Comparison of ENCODE assay signal across 25 cellular contexts in genomic region chr5:167820266-167820988, GRCh38.
DNase-seq lines count a peak whose midpoint lies in the region; ATAC-seq and TF ChIP-seq lines count a peak whose summit lies in the region.
"Had no signal": no experiment of that assay in that cellular context is flagged by ENCODE, and none has a peak within 500 bp of the region (broad histone marks: within the 10 kb centered on the region; RNA-seq: fewer than 3 reads in every experiment).

No MANE protein-coding gene starts in this region.

- no peak overlapping the region for H2BK5ac ChIP-seq in mesendoderm (ENCODE audit: low read length)

- WGBS in mesendoderm (ENCODE audit: extremely low coverage, insufficient coverage, low lambda C conversion rate) = no CpG with 5 or more reads among the region's 11 CpGs
- WGBS in suprapubic skin = 42% methylated on average over 11 of the region's 11 CpGs

- H3K9me3 ChIP-seq in suprapubic skin (no peaks in the 10 kb centered on the region), PC-3 (ENCODE audit: low read length) (no peaks in the 10 kb centered on the region)
- H3K9me3 ChIP-seq: HAP-1, Peyer's patch, uterus had no signal

- DNase-seq in RWPE1 (ENCODE audit: low spot score) = no peak
- peak; percentile 42 for DNase-seq in epithelial cell of esophagus (ENCODE audit: low read depth)
- peak; percentile 65 for DNase-seq in mesendoderm
- DNase-seq in suprapubic skin (ENCODE audit: low spot score in 2 of 2) = no peak
- no peak for DNase-seq in Calu3
- DNase-seq in PC-3 = no peak
- no peak for DNase-seq in activated CD8-positive, alpha-beta memory T cell treated with anti-CD3 and anti-CD28 coated beads, Interleukin-2, amount 10 ng/mL, durations not matched to agents 7 days and 5 days
- no peak for DNase-seq in NCI-H748 treated with DMSO at 0.1 percent for 48 hours (lab: John Stamatoyannopoulos, UW)
- DNase-seq: activated CD4-positive, alpha-beta T cell treated with anti-CD3 and anti-CD28 coated beads for 36 hours; activated CD8-positive, alpha-beta memory T cell treated with anti-CD3 and anti-CD28 coated beads for 24 hours; activated gamma-delta T cell treated with Interleukin-2 at 50 U/mL for 16 hours; activated T-cell treated with anti-CD3 and anti-CD28 coated beads, Interleukin-2, amount 50 U/mL, for 24 hours; KBM-7; left ventricle myocardium superior; NCI-H1436 treated with DMSO at 0.1 percent for 48 hours; NCI-H510A treated with DMSO at 0.1 percent for 48 hours; Peyer's patch; small intestine; stimulated activated CD4-positive, alpha-beta T cell treated with anti-CD3 and anti-CD28 coated beads, Interleukin-2, amount 100 ng/mL, for 24 hours; substantia nigra; T-helper 17 cell; uterus had no signal

- no peak overlapping the region for H3K4me2 ChIP-seq in mesendoderm (ENCODE audit: low read length)
- no peak overlapping the region for H3K4me2 ChIP-seq in PC-3 (ENCODE audit: low read length)

- H3K4me3 ChIP-seq in epithelial cell of esophagus (ENCODE audit: low read length) = peak overlapping the region; percentile 55
- no peak overlapping the region for H3K4me3 ChIP-seq in mesendoderm (ENCODE audit: low read length)
- peak overlapping the region; percentile 18 for H3K4me3 ChIP-seq in suprapubic skin
- no peak overlapping the region for H3K4me3 ChIP-seq in PC-3 (ENCODE audit: low read length)
- H3K4me3 ChIP-seq: HAP-1, Peyer's patch, uterus had no signal

- no peak overlapping the region for H3K18ac ChIP-seq in mesendoderm (ENCODE audit: low read length)

- no peaks in the 10 kb centered on the region for H3K36me3 Mint-ChIP-seq in Calu3 (ENCODE audit: insufficient read depth, unreplicated experiment)
- no peaks in the 10 kb centered on the region for H3K36me3 Mint-ChIP-seq in activated CD8-positive, alpha-beta memory T cell treated with anti-CD3 and anti-CD28 coated beads, Interleukin-2, amount 10 ng/mL, durations not matched to agents 7 days and 5 days
- H3K36me3 Mint-ChIP-seq: CD14-positive monocyte had no signal

- no peak overlapping the region for H2AK5ac ChIP-seq in mesendoderm (ENCODE audit: low read length)

- no peaks in the 10 kb centered on the region for H3K9me3 Mint-ChIP-seq in Calu3 (ENCODE audit: low read depth, unreplicated experiment)
- no peaks in the 10 kb centered on the region for H3K9me3 Mint-ChIP-seq in activated CD8-positive, alpha-beta memory T cell treated with anti-CD3 and anti-CD28 coated beads, Interleukin-2, amount 10 ng/mL, durations not matched to agents 7 days and 5 days (ENCODE audit: low read depth)
- H3K9me3 Mint-ChIP-seq: activated T-cell treated with anti-CD3 and anti-CD28 coated beads, Interleukin-2, amount 50 U/mL, for 24 hours; neural crest cell had no signal

- BruUV-seq in Calu3 (replicated peaks; lab: Mats Ljungman, UMichigan) (no TSS peak), PC-3 (replicated peaks; lab: Mats Ljungman, UMichigan) (no TSS peak)

- H3K27me3 ChIP-seq in mesendoderm (ENCODE audit: insufficient read depth, low read length, poor library complexity) = no peaks in the 10 kb centered on the region
- H3K27me3 ChIP-seq in suprapubic skin = no peaks in the 10 kb centered on the region
- peaks cover 82% of the 10 kb centered on the region for H3K27me3 ChIP-seq in PC-3 (ENCODE audit: low read length)
- H3K27me3 ChIP-seq: Peyer's patch, uterus had no signal

- H4K5ac ChIP-seq in mesendoderm (ENCODE audit: low read length) = no peak overlapping the region

- H3K79me1 ChIP-seq in mesendoderm (ENCODE audit: low read length) = no peaks in the 10 kb centered on the region

- no peaks in the 10 kb centered on the region for H3F3A ChIP-seq in PC-3 (ENCODE audit: low read length, unreplicated experiment)

- no peak overlapping the region for H3K27ac Mint-ChIP-seq in Calu3 (ENCODE audit: unreplicated experiment)
- no peak overlapping the region for H3K27ac Mint-ChIP-seq in activated CD8-positive, alpha-beta memory T cell treated with anti-CD3 and anti-CD28 coated beads, Interleukin-2, amount 10 ng/mL, durations not matched to agents 7 days and 5 days
- H3K27ac Mint-ChIP-seq: activated CD4-positive, alpha-beta T cell treated with anti-CD3 and anti-CD28 coated beads for 36 hours; activated T-cell treated with anti-CD3 and anti-CD28 coated beads, Interleukin-2, amount 50 U/mL, for 24 hours; CD14-positive monocyte; T-helper 17 cell had no signal

- H3K4me1 Mint-ChIP-seq in Calu3 (ENCODE audit: low read depth, unreplicated experiment) = peaks cover 8% of the 10 kb centered on the region
- H3K4me1 Mint-ChIP-seq in activated CD8-positive, alpha-beta memory T cell treated with anti-CD3 and anti-CD28 coated beads, Interleukin-2, amount 10 ng/mL, durations not matched to agents 7 days and 5 days = no peaks in the 10 kb centered on the region
- H3K4me1 Mint-ChIP-seq: activated CD4-positive, alpha-beta T cell treated with anti-CD3 and anti-CD28 coated beads for 36 hours; T-helper 17 cell had no signal

- no peak overlapping the region for H3K23ac ChIP-seq in mesendoderm (ENCODE audit: low read length)

- TF ChIP-seq CTCF in RWPE1 (conservative IDR thresholded peaks at IDR 0.05; ENCODE audit: low read depth) (no peak), epithelial cell of esophagus (IDR thresholded peaks at IDR 0.05; ENCODE audit: insufficient read depth, low read depth, low read length, missing control alignments) (no peak), suprapubic skin (IDR thresholded peaks at IDR 0.05) (no peak), Calu3 (IDR thresholded peaks at IDR 0.05; ENCODE audit: unreplicated experiment) (no peak), PC-3 (conservative IDR thresholded peaks at IDR 0.05; ENCODE audit: low read depth, low read length) (no peak)

- no peak overlapping the region for H3K4me3 Mint-ChIP-seq in Calu3 (ENCODE audit: low read depth, unreplicated experiment)
- no peak overlapping the region for H3K4me3 Mint-ChIP-seq in activated CD8-positive, alpha-beta memory T cell treated with anti-CD3 and anti-CD28 coated beads, Interleukin-2, amount 10 ng/mL, durations not matched to agents 7 days and 5 days
- H3K4me3 Mint-ChIP-seq: activated CD4-positive, alpha-beta T cell treated with anti-CD3 and anti-CD28 coated beads for 36 hours; activated T-cell treated with anti-CD3 and anti-CD28 coated beads, Interleukin-2, amount 50 U/mL, for 24 hours; CD14-positive monocyte; neural crest cell; T-helper 17 cell had no signal

- no peaks in the 10 kb centered on the region for H3K9me2 ChIP-seq in PC-3 (replicated peaks; ENCODE audit: low read length)

- H4K8ac ChIP-seq in mesendoderm (ENCODE audit: low read depth, low read length) = no peak overlapping the region

- H2BK15ac ChIP-seq in mesendoderm (replicated peaks; ENCODE audit: low read depth) = no peak overlapping the region

- CTCF ChIA-PET in RWPE1 (lab: Yijun Ruan, JAX) = interaction anchor here (0.6 kb wide), 1 partner anchor 19 kb away, joined by 4 read pairs; no protein-coding TSS in a partner anchor
- CTCF ChIA-PET in Calu3 (lab: Charles Lee) = no interaction called here
- CTCF ChIA-PET in PC-3 (lab: Charles Lee) = no interaction called here
- CTCF ChIA-PET in activated CD8-positive, alpha-beta memory T cell treated with anti-CD3 and anti-CD28 coated beads, Interleukin-2, amount 10 ng/mL, durations not matched to agents 7 days and 5 days (lab: Charles Lee) = no interaction called here

- no peak for TF ChIP-seq EP300 in suprapubic skin (IDR thresholded peaks at IDR 0.05)

- H3K4ac ChIP-seq in mesendoderm (ENCODE audit: low read depth, low read length) = no peak overlapping the region

- H2BK120ac ChIP-seq in mesendoderm (ENCODE audit: low read depth, low read length) = no peak overlapping the region

- intact Hi-C loops in Calu3 (cut with micrococcal nuclease; ENCODE audit: unreplicated experiment) (no loop called here), PC-3 (cut with micrococcal nuclease) (no loop called here)

- H3K27me3 Mint-ChIP-seq in Calu3 (ENCODE audit: unreplicated experiment) = peaks cover 70% of the 10 kb centered on the region
- no peaks in the 10 kb centered on the region for H3K27me3 Mint-ChIP-seq in activated CD8-positive, alpha-beta memory T cell treated with anti-CD3 and anti-CD28 coated beads, Interleukin-2, amount 10 ng/mL, durations not matched to agents 7 days and 5 days
- H3K27me3 Mint-ChIP-seq: activated CD4-positive, alpha-beta T cell treated with anti-CD3 and anti-CD28 coated beads for 36 hours; activated T-cell treated with anti-CD3 and anti-CD28 coated beads, Interleukin-2, amount 50 U/mL, for 24 hours; T-helper 17 cell had no signal

- no peaks in the 10 kb centered on the region for H3K36me3 ChIP-seq in mesendoderm (ENCODE audit: control insufficient read depth, insufficient read depth, low read length)
- H3K36me3 ChIP-seq in suprapubic skin = no peaks in the 10 kb centered on the region
- no peaks in the 10 kb centered on the region for H3K36me3 ChIP-seq in PC-3 (ENCODE audit: low read depth, low read length)
- H3K36me3 ChIP-seq: HAP-1, Peyer's patch, uterus had no signal

- no peak overlapping the region for H3K9ac ChIP-seq in mesendoderm (ENCODE audit: low read length)
- no peak overlapping the region for H3K9ac ChIP-seq in PC-3 (ENCODE audit: low read length)

- no peaks in the 10 kb centered on the region for H3K4me1 ChIP-seq in mesendoderm (ENCODE audit: control insufficient read depth, low read depth, low read length)
- H3K4me1 ChIP-seq in suprapubic skin = peaks cover 31% of the 10 kb centered on the region
- H3K4me1 ChIP-seq in PC-3 (ENCODE audit: insufficient read depth, low read length) = no peaks in the 10 kb centered on the region
- H3K4me1 ChIP-seq: HAP-1, Peyer's patch, uterus had no signal

- POLR2A ChIA-PET in RWPE1 (lab: Yijun Ruan, JAX; ENCODE audit: low non-redundant PET) = no interaction called here
- POLR2A ChIA-PET in PC-3 (lab: Charles Lee; ENCODE audit: unreplicated experiment) = no interaction called here

- H3K27ac ChIP-seq in RWPE1 (peak overlapping the region; percentile 76), mesendoderm (ENCODE audit: low read depth, low read length) (no peak overlapping the region), suprapubic skin (peak overlapping the region; percentile 71), PC-3 (ENCODE audit: low read length) (no peak overlapping the region)
- H3K27ac ChIP-seq: Peyer's patch, uterus had no signal

- no peak overlapping the region for H3K56ac ChIP-seq in mesendoderm (ENCODE audit: low read length)

- H3K79me2 ChIP-seq in mesendoderm (ENCODE audit: control insufficient read depth, insufficient read depth, low read length) (no peaks in the 10 kb centered on the region), PC-3 (ENCODE audit: low read length) (no peaks in the 10 kb centered on the region)

- no peaks in the 10 kb centered on the region for H4K20me1 ChIP-seq in PC-3 (ENCODE audit: low read length)

- no peak for TF ChIP-seq POLR2A in suprapubic skin (IDR thresholded peaks at IDR 0.05)

- no peak overlapping the region for H2AFZ ChIP-seq in PC-3 (ENCODE audit: low read length)

- no peak for ATAC-seq in PC-3
- ATAC-seq in activated CD8-positive, alpha-beta memory T cell treated with anti-CD3 and anti-CD28 coated beads, Interleukin-2, amount 10 ng/mL, durations not matched to agents 7 days and 5 days = no peak
- ATAC-seq: activated CD4-positive, alpha-beta T cell treated with anti-CD3 and anti-CD28 coated beads for 36 hours; left ventricle myocardium superior; T-helper 17 cell had no signal

Comparison
In these comparisons a context has a peak if more than half of its experiments do, and no peak if none do; other contexts are left out.
1. DNase-seq: peak in epithelial cell of esophagus (single experiment) and mesendoderm (single experiment); none in RWPE1 (single experiment), suprapubic skin (0 of 2), Calu3 (single experiment), PC-3 (single experiment), activated CD8-positive, alpha-beta memory T cell treated with anti-CD3 and anti-CD28 coated beads, Interleukin-2, amount 10 ng/mL, durations not matched to agents 7 days and 5 days (single experiment) and NCI-H748 treated with DMSO at 0.1 percent for 48 hours (single experiment).
2. H3K27ac ChIP-seq: peak in RWPE1 (single experiment) and suprapubic skin (single experiment); none in mesendoderm (single experiment) and PC-3 (single experiment).
3. H3K4me3 ChIP-seq: peak in epithelial cell of esophagus (single experiment) and suprapubic skin (single experiment); none in mesendoderm (single experiment) and PC-3 (single experiment).